Comparison of ENCODE assay signal across 4 cellular contexts in the genomic region with DNA sequence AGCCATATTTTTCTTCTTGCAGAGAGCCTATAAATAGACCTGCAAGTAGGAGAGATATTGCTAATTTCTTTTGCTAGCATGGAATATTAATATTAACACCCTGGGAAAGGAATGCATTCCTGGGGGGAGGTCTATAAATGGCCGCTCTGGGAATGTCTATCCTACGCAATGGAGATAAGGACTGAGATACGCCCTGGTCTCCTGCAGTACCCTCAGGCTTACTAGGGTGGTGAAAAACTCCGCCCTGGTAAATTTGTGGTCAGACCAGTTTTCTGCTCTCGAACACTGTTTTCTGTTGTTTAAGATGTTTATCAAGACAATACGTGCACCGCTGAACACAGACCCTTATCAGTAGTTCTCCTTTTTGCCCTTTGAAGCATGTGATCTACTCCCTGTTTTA. TPM values are rescaled to one million over a fixed set of nuclear protein-coding genes. Genes with fewer than 3 reads are reported as not detected.
"Had no signal": no experiment of that assay in that cellular context is flagged by ENCODE, and none has a peak within 500 bp of the region (broad histone marks: within the 10 kb centered on the region; RNA-seq: fewer than 3 reads in every experiment).

No MANE protein-coding gene starts in this region.

RNA-seq across cellular contexts. Expression of a gene that starts 2.0 kb away (rescaled TPM):
- total RNA-seq: H4, H7, HFFc6, IMR-90 had no signal
- polyA plus RNA-seq: IMR-90 had no signal
